1 cellular context compared by ENCODE assay signal in the genomic region with DNA sequence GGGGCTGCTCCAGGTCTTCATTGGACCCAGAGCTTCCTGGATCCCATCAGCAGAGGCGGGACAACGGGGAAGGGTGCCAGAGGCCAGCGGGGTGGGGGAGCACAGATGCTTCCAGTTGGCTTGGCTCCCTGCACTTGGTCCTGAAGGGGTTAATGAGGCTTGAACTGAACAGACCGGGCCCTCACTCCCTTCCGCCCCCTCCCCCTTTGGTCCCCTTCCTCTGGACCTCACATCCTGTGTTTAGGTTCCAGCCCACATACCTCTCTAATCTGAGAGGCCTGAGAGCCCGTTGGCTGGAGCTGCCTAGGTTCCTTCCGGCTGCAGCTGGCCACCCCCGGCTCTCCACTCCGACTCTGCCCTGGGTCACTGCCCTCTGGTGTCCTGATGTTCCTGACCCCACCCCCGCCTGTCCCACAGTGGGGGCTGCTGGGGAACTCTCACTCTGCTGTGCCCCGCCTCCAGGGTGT.
TF ChIP-seq lines count a peak whose summit lies in the region.

No MANE protein-coding gene starts in this region.

TF ChIP-seq in WTC11, 78 proteins besides CTCF, POLR2A, EP300 and RAD21 (continued from another document):
- TF ChIP-seq, protein P1, sequence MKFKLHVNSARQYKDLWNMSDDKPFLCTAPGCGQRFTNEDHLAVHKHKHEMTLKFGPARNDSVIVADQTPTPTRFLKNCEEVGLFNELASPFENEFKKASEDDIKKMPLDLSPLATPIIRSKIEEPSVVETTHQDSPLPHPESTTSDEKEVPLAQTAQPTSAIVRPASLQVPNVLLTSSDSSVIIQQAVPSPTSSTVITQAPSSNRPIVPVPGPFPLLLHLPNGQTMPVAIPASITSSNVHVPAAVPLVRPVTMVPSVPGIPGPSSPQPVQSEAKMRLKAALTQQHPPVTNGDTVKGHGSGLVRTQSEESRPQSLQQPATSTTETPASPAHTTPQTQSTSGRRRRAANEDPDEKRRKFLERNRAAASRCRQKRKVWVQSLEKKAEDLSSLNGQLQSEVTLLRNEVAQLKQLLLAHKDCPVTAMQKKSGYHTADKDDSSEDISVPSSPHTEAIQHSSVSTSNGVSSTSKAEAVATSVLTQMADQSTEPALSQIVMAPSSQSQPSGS (CRISPR knock-in tag; IDR thresholded peaks at IDR 0.05; ENCODE audit: borderline replicate concordance, low read depth) = no peak
- TF ChIP-seq, protein P2, sequence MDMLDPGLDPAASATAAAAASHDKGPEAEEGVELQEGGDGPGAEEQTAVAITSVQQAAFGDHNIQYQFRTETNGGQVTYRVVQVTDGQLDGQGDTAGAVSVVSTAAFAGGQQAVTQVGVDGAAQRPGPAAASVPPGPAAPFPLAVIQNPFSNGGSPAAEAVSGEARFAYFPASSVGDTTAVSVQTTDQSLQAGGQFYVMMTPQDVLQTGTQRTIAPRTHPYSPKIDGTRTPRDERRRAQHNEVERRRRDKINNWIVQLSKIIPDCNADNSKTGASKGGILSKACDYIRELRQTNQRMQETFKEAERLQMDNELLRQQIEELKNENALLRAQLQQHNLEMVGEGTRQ (CRISPR knock-in tag; IDR thresholded peaks at IDR 0.05) = no peak
- no peak for TF ChIP-seq RORB (CRISPR knock-in tag; IDR thresholded peaks at IDR 0.05)
